ENCODE assay signal across 7 cellular contexts in genomic region chr7:31443457-31443856, GRCh38.
DNase-seq lines count a peak whose midpoint lies in the region; ATAC-seq, FAIRE-seq and TF ChIP-seq lines count a peak whose summit lies in the region.

No MANE protein-coding gene starts in this region.

- TF ChIP-seq RAD21 in HCT116 (IDR thresholded peaks at IDR 0.05; ENCODE audit: low read depth) (peak; percentile 76), neural cell (conservative IDR thresholded peaks at IDR 0.05) (peak; percentile 86)

- POLR2A ChIA-PET in HCT116 (lab: Charles Lee) = interaction anchor here (0.8 kb wide), 1 partner anchor 761 kb away, joined by 3 read pairs; no protein-coding TSS in a partner anchor

- no peaks in the 10 kb centered on the region for H3K4me1 ChIP-seq in HCT116 (ENCODE audit: control insufficient read depth in 1 of 2, insufficient read depth in 2 of 2, low read length in 2 of 2)

- no peak overlapping the region for H2AFZ ChIP-seq in HCT116 (ENCODE audit: low read depth, low read length, poor library complexity, severe bottlenecking)
- no peak overlapping the region for H2AFZ ChIP-seq in neural cell (ENCODE audit: low read depth, low read length)

- RAD21 ChIA-PET in HCT116 (lab: Charles Lee; ENCODE audit: low non-redundant PET in 1 of 2, low total read pairs in 2 of 2, uncharacterized antibody in 2 of 2, unreplicated experiment in 2 of 2) = no interaction called here

- no peaks in the 10 kb centered on the region for H3K4me1 Mint-ChIP-seq in activated naive CD4-positive, alpha-beta T cell treated with anti-CD3 and anti-CD28 coated beads, Interleukin-2, amount 10 ng/mL, durations not matched to agents 7 days and 5 days

- H3K4me3 ChIP-seq in HCT116 (replicated peaks in 1 of 2; ENCODE audit: low read depth in 1 of 2, low read length in 2 of 2) (no peak overlapping the region), epithelial cell of proximal tubule (ENCODE audit: low read depth, low read length) (no peak overlapping the region), neural cell (ENCODE audit: low read length) (no peak overlapping the region)

- H3K36me3 ChIP-seq in HCT116 (ENCODE audit: control insufficient read depth in 1 of 2, insufficient read depth in 2 of 2, low read length in 2 of 2) (no peaks in the 10 kb centered on the region), neural cell (ENCODE audit: insufficient read depth, low read length) (no peaks in the 10 kb centered on the region)

- CTCF ChIA-PET in HCT116 (lab: Charles Lee) = interaction anchor here (0.6 to 1.9 kb wide), 26 partner anchors 12 to 459 kb away, joined by 3 to 19 read pairs (median 4); no protein-coding TSS in a partner anchor
- CTCF ChIA-PET in activated naive CD4-positive, alpha-beta T cell treated with anti-CD3 and anti-CD28 coated beads, Interleukin-2, amount 10 ng/mL, durations not matched to agents 7 days and 5 days (lab: Charles Lee) = interaction anchor here (0.8 to 2.1 kb wide), 17 partner anchors 10 to 617 kb away, joined by 3 to 8 read pairs (median 3); no protein-coding TSS in a partner anchor

- H3K9ac ChIP-seq in HCT116 (ENCODE audit: low read length) (no peak overlapping the region), neural cell (ENCODE audit: low read length) (no peak overlapping the region)

- H3K27ac Mint-ChIP-seq in activated naive CD4-positive, alpha-beta T cell treated with anti-CD3 and anti-CD28 coated beads, Interleukin-2, amount 10 ng/mL, durations not matched to agents 7 days and 5 days = no peak overlapping the region

- H3K27ac ChIP-seq in HCT116 (ENCODE audit: low read depth, low read length) = no peak overlapping the region
- H3K27ac ChIP-seq in neural cell (ENCODE audit: low read length) = no peak overlapping the region

- no peak for TF ChIP-seq EP300 in neural cell (conservative IDR thresholded peaks at IDR 0.05; ENCODE audit: poor library complexity, severe bottlenecking)

- intact Hi-C loops in HCT116 (cut with micrococcal nuclease) = loop anchor here (1.0 to 2.0 kb wide), 3 partner anchors 45 to 293 kb away; no protein-coding TSS in a partner anchor

- no TSS peak for BruUV-seq in HCT116 (replicated peaks; lab: Mats Ljungman, UMichigan)

- H3K79me2 ChIP-seq in HCT116 (ENCODE audit: insufficient read depth, low read length) = no peaks in the 10 kb centered on the region
- H3K79me2 ChIP-seq in neural cell (replicated peaks; ENCODE audit: insufficient read depth, low read length) = no peaks in the 10 kb centered on the region

- TF ChIP-seq CTCF in GM12872 (IDR thresholded peaks at IDR 0.05; ENCODE audit: insufficient read depth, low read depth, low read length) = peak; percentile 75
- TF ChIP-seq CTCF in HCT116 (IDR thresholded peaks at IDR 0.05 in 2 of 3, conservative IDR thresholded peaks at IDR 0.05 in 1 of 3; ENCODE audit: borderline replicate concordance in 1 of 3, insufficient read depth in 1 of 3, low read depth in 2 of 3, low read length in 2 of 3) = peak; percentile 70 to 84 (median 71)
- peak; percentile 88 for TF ChIP-seq CTCF in epithelial cell of proximal tubule (conservative IDR thresholded peaks at IDR 0.05; ENCODE audit: low read depth, low read length)
- TF ChIP-seq CTCF in neural cell (IDR thresholded peaks at IDR 0.05; ENCODE audit: poor library complexity, severe bottlenecking) = peak; percentile 85

- peak; percentile 87 for ATAC-seq in HCT116

- H4K20me1 ChIP-seq in HCT116 (ENCODE audit: insufficient read depth) (no peaks in the 10 kb centered on the region), neural cell (ENCODE audit: insufficient read depth) (no peaks in the 10 kb centered on the region)

- H3K9me2 ChIP-seq in HCT116 (ENCODE audit: insufficient read depth) (no peaks in the 10 kb centered on the region), neural cell (ENCODE audit: insufficient read depth, low read length) (no peaks in the 10 kb centered on the region)

- no peaks in the 10 kb centered on the region for H3F3A ChIP-seq in neural cell (ENCODE audit: insufficient read depth, low read length, poor library complexity, severe bottlenecking)

- FAIRE-seq in RCC 7860 (lab: Jason Lieb, UNC) = peak; percentile 73

- H3K4me2 ChIP-seq in HCT116 (ENCODE audit: low read length) (no peak overlapping the region), neural cell (ENCODE audit: low read length) (no peak overlapping the region)

- H3K27me3 ChIP-seq in HCT116 (ENCODE audit: insufficient read depth, low read length) = peaks cover 28% of the 10 kb centered on the region; the same call in 1 of the 2 replicates
- H3K27me3 ChIP-seq in neural cell (ENCODE audit: insufficient read depth, low read depth, low read length) = no peaks in the 10 kb centered on the region

- H3K9me3 ChIP-seq in HCT116 (ENCODE audit: control insufficient read depth in 1 of 2, insufficient read depth in 1 of 2, low read depth in 1 of 2, low read length in 2 of 2) = no peaks in the 10 kb centered on the region
- H3K9me3 ChIP-seq in neural cell (ENCODE audit: low read length) = no peaks in the 10 kb centered on the region

- H3K4me3 Mint-ChIP-seq in activated naive CD4-positive, alpha-beta T cell treated with anti-CD3 and anti-CD28 coated beads, Interleukin-2, amount 10 ng/mL, durations not matched to agents 7 days and 5 days = no peak overlapping the region

- TF ChIP-seq POLR2A in HCT116 (IDR thresholded peaks at IDR 0.05; ENCODE audit: borderline replicate concordance, extremely low read depth, insufficient read depth, insufficient read length) = no peak

- no peaks in the 10 kb centered on the region for H3K36me3 Mint-ChIP-seq in activated naive CD4-positive, alpha-beta T cell treated with anti-CD3 and anti-CD28 coated beads, Interleukin-2, amount 10 ng/mL, durations not matched to agents 7 days and 5 days

- H3K27me3 Mint-ChIP-seq in activated naive CD4-positive, alpha-beta T cell treated with anti-CD3 and anti-CD28 coated beads, Interleukin-2, amount 10 ng/mL, durations not matched to agents 7 days and 5 days = no peaks in the 10 kb centered on the region

- DNase-seq in HCT116 (ENCODE audit: low read depth, low spot score) (peak; percentile 32), M059J (ENCODE audit: low read depth) (peak; percentile 53), RCC 7860 (ENCODE audit: low spot score) (peak; percentile 65), epithelial cell of proximal tubule (ENCODE audit: low read depth) (peak; percentile 18)
- no peak for DNase-seq in activated naive CD4-positive, alpha-beta T cell treated with anti-CD3 and anti-CD28 coated beads, Interleukin-2, amount 10 ng/mL, durations not matched to agents 7 days and 5 days

- no peaks in the 10 kb centered on the region for H3K9me3 Mint-ChIP-seq in activated naive CD4-positive, alpha-beta T cell treated with anti-CD3 and anti-CD28 coated beads, Interleukin-2, amount 10 ng/mL, durations not matched to agents 7 days and 5 days

TF ChIP-seq in HCT116, 20 proteins besides CTCF, POLR2A, EP300 and RAD21:
- TF ChIP-seq EZH2 (IDR thresholded peaks at IDR 0.05) (no peak), FOSL1 (IDR thresholded peaks at IDR 0.05; ENCODE audit: low read depth) (no peak), ELF1 (IDR thresholded peaks at IDR 0.05; ENCODE audit: borderline replicate concordance, low read depth) (0 out of 2 replicates have a peak, but pooled peaks have one; percentile 9), EZH2phosphoT487 (IDR thresholded peaks at IDR 0.05; ENCODE audit: borderline replicate concordance) (no peak), ZNF274 (IDR thresholded peaks at IDR 0.05; ENCODE audit: low read depth, low read length) (no peak), POLR2AphosphoS5 (IDR thresholded peaks at IDR 0.05; ENCODE audit: low read depth, low read length) (no peak), ZFX (IDR thresholded peaks at IDR 0.05) (no peak), EGR1 (IDR thresholded peaks at IDR 0.05; ENCODE audit: low read depth) (no peak)
TF ChIP-seq in HCT116: peak in this region for 1.

TF ChIP-seq in neural cell, 6 proteins besides CTCF, POLR2A, EP300 and RAD21:
- TF ChIP-seq SMC3 (conservative IDR thresholded peaks at IDR 0.05; ENCODE audit: poor library complexity) (peak; percentile 90), MXI1 (conservative IDR thresholded peaks at IDR 0.05; ENCODE audit: poor library complexity, severe bottlenecking) (no peak)
TF ChIP-seq in neural cell: peak in this region for 1.
